15 cellular contexts compared by ENCODE assay signal in the genomic region with DNA sequence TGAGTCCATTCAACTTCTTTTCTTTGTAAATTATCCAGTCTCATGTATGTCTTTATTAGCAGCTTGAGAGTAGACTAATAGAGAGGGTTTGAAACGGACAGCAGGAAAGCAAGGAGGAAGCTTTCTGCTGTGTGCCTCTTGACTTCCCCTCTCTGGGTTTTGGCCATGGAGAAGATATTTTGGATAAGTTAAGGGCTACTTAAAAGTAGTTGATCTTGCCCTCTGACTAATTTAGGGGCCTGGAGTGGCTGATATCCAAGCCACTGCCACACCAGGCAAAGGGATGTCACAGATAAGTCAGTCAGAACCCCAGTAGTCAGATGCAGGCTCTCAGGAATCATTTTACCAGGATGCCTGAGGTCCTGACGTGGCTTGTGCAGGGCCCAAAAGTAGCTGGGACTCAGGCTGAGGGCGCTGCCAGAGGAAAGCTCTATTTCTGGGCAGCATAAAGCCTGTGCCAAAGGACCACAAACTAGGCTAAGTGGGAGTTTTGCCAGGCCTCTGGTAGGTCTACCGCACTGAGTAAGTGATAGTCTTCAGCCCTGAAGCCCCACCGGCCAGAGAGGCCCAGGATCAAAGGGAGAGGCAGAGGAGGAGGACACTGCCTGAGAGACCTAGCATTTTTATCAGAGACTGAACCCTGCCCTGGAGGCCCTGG. TPM values are rescaled to one million over a fixed set of nuclear protein-coding genes. Genes with fewer than 3 reads are reported as not detected.
"Had no signal": no experiment of that assay in that cellular context is flagged by ENCODE, and none has a peak within 500 bp of the region (broad histone marks: within the 10 kb centered on the region; RNA-seq: fewer than 3 reads in every experiment).

No MANE protein-coding gene starts in this region.

- H3K9me3 ChIP-seq: sigmoid colon, stomach had no signal

- H3K4me3 Mint-ChIP-seq: activated CD4-positive, alpha-beta T cell treated with anti-CD3 and anti-CD28 coated beads for 36 hours; activated CD8-positive, alpha-beta T cell treated with anti-CD3 and anti-CD28 coated beads for 36 hours; activated naive CD4-positive, alpha-beta T cell treated with anti-CD3 and anti-CD28 coated beads, Interleukin-2, amount 10 ng/mL, durations not matched to agents 7 days and 5 days; brain; naive thymus-derived CD8-positive, alpha-beta T cell; T-helper 2 cell treated with Interferon-gamma antibody and Interleukin-4, amounts not matched to agents 5 μg/mL and 100 μg/mL, for 36 hours had no signal

- H3K4me1 Mint-ChIP-seq: activated CD4-positive, alpha-beta T cell treated with anti-CD3 and anti-CD28 coated beads for 36 hours; activated naive CD4-positive, alpha-beta T cell treated with anti-CD3 and anti-CD28 coated beads, Interleukin-2, amount 10 ng/mL, durations not matched to agents 7 days and 5 days; naive thymus-derived CD8-positive, alpha-beta T cell had no signal

- H3K9me3 Mint-ChIP-seq: activated CD8-positive, alpha-beta T cell treated with anti-CD3 and anti-CD28 coated beads for 36 hours; activated naive CD4-positive, alpha-beta T cell treated with anti-CD3 and anti-CD28 coated beads, Interleukin-2, amount 10 ng/mL, durations not matched to agents 7 days and 5 days; naive thymus-derived CD8-positive, alpha-beta T cell; T-helper 2 cell treated with Interferon-gamma antibody and Interleukin-4, amounts not matched to agents 5 μg/mL and 100 μg/mL, for 36 hours had no signal

- H3K36me3 Mint-ChIP-seq: activated naive CD4-positive, alpha-beta T cell treated with anti-CD3 and anti-CD28 coated beads, Interleukin-2, amount 10 ng/mL, durations not matched to agents 7 days and 5 days; brain; naive thymus-derived CD8-positive, alpha-beta T cell had no signal

- DNase-seq: activated CD4-positive, alpha-beta T cell treated with anti-CD3 and anti-CD28 coated beads for 36 hours; activated CD8-positive, alpha-beta memory T cell treated with anti-CD3 and anti-CD28 coated beads, Interleukin-2, amount 50 U/mL, for 4 hours; activated CD8-positive, alpha-beta T cell treated with anti-CD3 and anti-CD28 coated beads for 36 hours; activated naive CD4-positive, alpha-beta T cell treated with anti-CD3 and anti-CD28 coated beads, Interleukin-2, amount 10 ng/mL, durations not matched to agents 7 days and 5 days; dermis blood vessel endothelial cell; naive thymus-derived CD8-positive, alpha-beta T cell; sigmoid colon; stimulated activated CD4-positive, alpha-beta T cell treated with anti-CD3 and anti-CD28 coated beads, Interleukin-4, amount 100 ng/mL, for 24 hours; stomach; WERI-Rb-1 had no signal

- H3K36me3 ChIP-seq: sigmoid colon, stomach, WERI-Rb-1 had no signal

- H3K4me3 ChIP-seq: sigmoid colon, stomach had no signal

- H3K27ac ChIP-seq: sigmoid colon, stomach, WERI-Rb-1 had no signal

- ATAC-seq: activated CD4-positive, alpha-beta T cell treated with anti-CD3 and anti-CD28 coated beads for 36 hours; activated CD8-positive, alpha-beta T cell treated with anti-CD3 and anti-CD28 coated beads for 36 hours; naive thymus-derived CD8-positive, alpha-beta T cell had no signal

- H3K4me1 ChIP-seq: sigmoid colon had no signal

- H3K27me3 ChIP-seq: sigmoid colon, stomach had no signal

- H3K27ac Mint-ChIP-seq: activated CD4-positive, alpha-beta T cell treated with anti-CD3 and anti-CD28 coated beads for 36 hours; activated CD8-positive, alpha-beta T cell treated with anti-CD3 and anti-CD28 coated beads for 36 hours; activated naive CD4-positive, alpha-beta T cell treated with anti-CD3 and anti-CD28 coated beads, Interleukin-2, amount 10 ng/mL, durations not matched to agents 7 days and 5 days; naive thymus-derived CD8-positive, alpha-beta T cell; progenitor cell of endocrine pancreas; T-helper 2 cell treated with Interferon-gamma antibody and Interleukin-4, amounts not matched to agents 5 μg/mL and 100 μg/mL, for 36 hours had no signal

RNA-seq across cellular contexts. Expression of gene IYD, which starts 41.6 kb away (rescaled TPM):
- total RNA-seq: activated CD4-positive, alpha-beta T cell treated with anti-CD3 and anti-CD28 coated beads for 36 hours; activated CD8-positive, alpha-beta T cell treated with anti-CD3 and anti-CD28 coated beads for 36 hours; dermis blood vessel endothelial cell; epithelial cell of proximal tubule; mononuclear cell; naive thymus-derived CD8-positive, alpha-beta T cell had no signal
- polyA plus RNA-seq: naive thymus-derived CD8-positive, alpha-beta T cell had no signal
